In genomic region chr16:79328327-79329162, GRCh38 we compare ENCODE assay signal across 17 cellular contexts.
DNase-seq lines count a peak whose midpoint lies in the region; TF ChIP-seq lines count a peak whose summit lies in the region.
"Had no signal": no experiment of that assay in that cellular context is flagged by ENCODE, and none has a peak within 500 bp of the region (broad histone marks: within the 10 kb centered on the region; RNA-seq: fewer than 3 reads in every experiment).

No MANE protein-coding gene starts in this region.

- H3K4me1 ChIP-seq in BLaER1 (peaks cover 12% of the 10 kb centered on the region), H9 (ENCODE audit: insufficient read depth, low read length) (peaks cover 12% of the 10 kb centered on the region), iPS-20b (ENCODE audit: insufficient read depth, low read length) (peaks cover 19% of the 10 kb centered on the region), MM.1S (ENCODE audit: low read length) (no peaks in the 10 kb centered on the region)
- no peaks in the 10 kb centered on the region for H3K4me1 ChIP-seq in effector memory CD4-positive, alpha-beta T cell (ENCODE audit: control insufficient read depth, insufficient read depth, low read length, poor library complexity, severe bottlenecking)
- H3K4me1 ChIP-seq: prostate gland, SJSA1 had no signal

- no peak overlapping the region for H2BK15ac ChIP-seq in H9 (ENCODE audit: low read depth, low read length)

- TF ChIP-seq CTCF in H9 (conservative IDR thresholded peaks at IDR 0.05) (no peak), MM.1S (IDR thresholded peaks at IDR 0.05; ENCODE audit: low read length) (no peak), brain microvascular endothelial cell (IDR thresholded peaks at IDR 0.05; ENCODE audit: low read depth, low read length, missing control alignments) (no peak)

- peak overlapping the region; percentile 30 to 74 (median 72); a peak in 4 of 7 replicates for H3K27ac Mint-ChIP-seq in H9
- H3K27ac Mint-ChIP-seq: activated CD8-positive, alpha-beta T cell treated with anti-CD3 and anti-CD28 coated beads, Interleukin-2, amount 10 ng/mL, durations not matched to agents 7 days and 5 days; type B pancreatic cell had no signal

- H3K4me3 ChIP-seq in BLaER1 (no peak overlapping the region), iPS-20b (ENCODE audit: low read length) (peak overlapping the region; percentile 41; the same call in 1 of the 2 replicates), MM.1S (ENCODE audit: low read length) (no peak overlapping the region), brain microvascular endothelial cell (ENCODE audit: low read depth, low read length) (no peak overlapping the region)
- H3K4me3 ChIP-seq in effector memory CD4-positive, alpha-beta T cell (ENCODE audit: insufficient read depth, low read depth, low read length, poor library complexity, severe bottlenecking) = no peak overlapping the region
- H3K4me3 ChIP-seq: prostate gland, SJSA1 had no signal

- no peak overlapping the region for H2BK5ac ChIP-seq in H9 (ENCODE audit: insufficient read length, low read length)

- no peak overlapping the region for H4K5ac ChIP-seq in H9 (ENCODE audit: insufficient read length, low read depth, low read length)

- H3K36me3 ChIP-seq in BLaER1 (no peaks in the 10 kb centered on the region), iPS-20b (ENCODE audit: insufficient read depth, low read depth, low read length) (no peaks in the 10 kb centered on the region), MM.1S (replicated peaks; ENCODE audit: insufficient read depth, low read length) (no peaks in the 10 kb centered on the region), brain microvascular endothelial cell (replicated peaks) (no peaks in the 10 kb centered on the region)
- H3K36me3 ChIP-seq in effector memory CD4-positive, alpha-beta T cell (ENCODE audit: control insufficient read depth, insufficient read depth, low read length) = no peaks in the 10 kb centered on the region
- H3K36me3 ChIP-seq: prostate gland, SJSA1 had no signal

- no peaks in the 10 kb centered on the region for H3K9me3 ChIP-seq in BLaER1
- no peaks in the 10 kb centered on the region for H3K9me3 ChIP-seq in H9 (ENCODE audit: control insufficient read depth, low read depth, low read length)
- H3K9me3 ChIP-seq in iPS-20b (ENCODE audit: insufficient read depth, low read depth, low read length) = no peaks in the 10 kb centered on the region
- no peaks in the 10 kb centered on the region for H3K9me3 ChIP-seq in effector memory CD4-positive, alpha-beta T cell (ENCODE audit: control insufficient read depth, low read length)
- no peaks in the 10 kb centered on the region for H3K9me3 ChIP-seq in MM.1S (replicated peaks; ENCODE audit: insufficient read depth, low read length)
- H3K9me3 ChIP-seq: prostate gland, SJSA1 had no signal

- no peak overlapping the region for H4K91ac ChIP-seq in H9 (ENCODE audit: insufficient read length, low read depth, low read length)

- no peaks in the 10 kb centered on the region for H3K27me3 ChIP-seq in BLaER1
- no peaks in the 10 kb centered on the region for H3K27me3 ChIP-seq in H9 (ENCODE audit: insufficient read depth, low read length)
- no peaks in the 10 kb centered on the region for H3K27me3 ChIP-seq in iPS-20b (ENCODE audit: insufficient read depth, low read length)
- H3K27me3 ChIP-seq in effector memory CD4-positive, alpha-beta T cell (replicated peaks; ENCODE audit: control insufficient read depth, insufficient read depth, low read length, poor library complexity, severe bottlenecking) = no peaks in the 10 kb centered on the region
- H3K27me3 ChIP-seq in MM.1S (replicated peaks; ENCODE audit: insufficient read depth, low read length) = no peaks in the 10 kb centered on the region
- H3K27me3 ChIP-seq in brain microvascular endothelial cell (replicated peaks) = no peaks in the 10 kb centered on the region
- H3K27me3 ChIP-seq: SJSA1 had no signal

- H2AFZ ChIP-seq in H9 (ENCODE audit: low read length) = no peak overlapping the region
- no peak overlapping the region for H2AFZ ChIP-seq in MM.1S (ENCODE audit: low read length)

- H4K8ac ChIP-seq in H9 (replicated peaks; ENCODE audit: insufficient read length, low read depth, low read length) = no peak overlapping the region

- no peak overlapping the region for H2BK20ac ChIP-seq in H9 (ENCODE audit: low read depth, low read length, poor library complexity, severe bottlenecking)

- in situ Hi-C loops in brain microvascular endothelial cell (cut with HindIII; ENCODE audit: low pct_ligation_motif_present, low sequenced_read_pairs) = no loop called here

- DNase-seq in H9 (no peak), caudate nucleus (lab: John Stamatoyannopoulos, UW) (peak in 2 of 61 donors; percentile 9 to 35), NCI-H345 treated with DMSO at 0.1 percent for 48 hours (lab: John Stamatoyannopoulos, UW; ENCODE audit: unreplicated experiment) (no peak), MM.1S (no peak), brain microvascular endothelial cell (no peak)
- DNase-seq in effector memory CD4-positive, alpha-beta T cell = no peak
- DNase-seq: activated CD8-positive, alpha-beta T cell treated with anti-CD3 and anti-CD28 coated beads, Interleukin-2, amount 10 ng/mL, durations not matched to agents 7 days and 5 days; activated effector memory CD4-positive, alpha-beta T cell treated with anti-CD3 and anti-CD28 coated beads, Interleukin-2, amount 50 U/mL, for 16 hours; aorta; NCI-H1092 treated with DMSO at 0.1 percent for 48 hours; NCI-H526 treated with DMSO at 0.1 percent for 48 hours; stimulated activated CD4-positive, alpha-beta T cell treated with anti-CD3 and anti-CD28 coated beads, Interleukin-2, amount 100 ng/mL, for 24 hours had no signal

- H2AK5ac ChIP-seq in H9 (ENCODE audit: insufficient read length, low read length) = no peak overlapping the region

- no peaks in the 10 kb centered on the region for H3K79me1 ChIP-seq in H9 (ENCODE audit: insufficient read depth, low read depth, low read length, poor library complexity, severe bottlenecking)

- no peaks in the 10 kb centered on the region; the same call in 1 of the 2 replicates for H3K27me3 Mint-ChIP-seq in H9 (ENCODE audit: low read depth)

- H3K23me2 ChIP-seq in H9 (ENCODE audit: insufficient read length, low read depth, low read length, poor library complexity, severe bottlenecking) = no peaks in the 10 kb centered on the region

- H3K27ac ChIP-seq in BLaER1 (no peak overlapping the region), H9 (ENCODE audit: insufficient read length, low read depth, low read length) (no peak overlapping the region), caudate nucleus (ENCODE audit: low read depth, low read length) (peak overlapping the region; percentile 28), iPS-20b (ENCODE audit: low read length) (no peak overlapping the region), MM.1S (ENCODE audit: low read length) (no peak overlapping the region), brain microvascular endothelial cell (no peak overlapping the region)
- H3K27ac ChIP-seq in effector memory CD4-positive, alpha-beta T cell (ENCODE audit: insufficient read depth, low read length, poor library complexity, severe bottlenecking) = no peak overlapping the region
- H3K27ac ChIP-seq: prostate gland, SJSA1 had no signal

- WGBS in H9 (ENCODE audit: extremely low coverage, insufficient read length, low lambda C conversion rate) = no CpG with 5 or more reads among the region's 8 CpGs

- H3F3A ChIP-seq in MM.1S (ENCODE audit: insufficient read depth, low read length) = no peaks in the 10 kb centered on the region

- H3K9me3 Mint-ChIP-seq in H9 = no peaks in the 10 kb centered on the region

- H3K4ac ChIP-seq in H9 (ENCODE audit: low read depth, low read length) = no peak overlapping the region

- H3K18ac ChIP-seq in H9 (ENCODE audit: insufficient read length, low read depth, low read length) = no peak overlapping the region

- H3K36me3 Mint-ChIP-seq in H9 (ENCODE audit: insufficient read depth in 1 of 3, low read depth in 3 of 3) = no peaks in the 10 kb centered on the region
- H3K36me3 Mint-ChIP-seq: type B pancreatic cell had no signal

- H3K9ac ChIP-seq in BLaER1 = no peak overlapping the region
- H3K9ac ChIP-seq in H9 (ENCODE audit: extremely low read depth, insufficient read length, low read length) = no peak overlapping the region
- H3K9ac ChIP-seq in iPS-20b (ENCODE audit: low read depth, low read length) = peak overlapping the region; percentile 32; the same call in 1 of the 2 replicates
- no peak overlapping the region for H3K9ac ChIP-seq in MM.1S (ENCODE audit: low read length)

- H3K14ac ChIP-seq in H9 (ENCODE audit: insufficient read depth, low read length) = no peak overlapping the region

- H3K9me2 ChIP-seq in MM.1S (replicated peaks; ENCODE audit: insufficient read depth, low read length) = no peaks in the 10 kb centered on the region

- no peak overlapping the region for H3T11ph ChIP-seq in H9 (ENCODE audit: low read length)

- no peaks in the 10 kb centered on the region for H3K79me2 ChIP-seq in H9 (ENCODE audit: insufficient read depth, low read length)
- H3K79me2 ChIP-seq in MM.1S (ENCODE audit: low read length) = no peaks in the 10 kb centered on the region

- peaks cover 49 to 56% of the 10 kb centered on the region in 2 experiments for H3K4me1 Mint-ChIP-seq in H9

- H3K4me2 ChIP-seq in BLaER1 (peak overlapping the region; percentile 44), H9 (ENCODE audit: insufficient read depth, insufficient read length, low read length) (peak overlapping the region; percentile 48), MM.1S (ENCODE audit: low read depth, low read length) (no peak overlapping the region)

- peak overlapping the region; percentile 4 to 29; a peak in 1 of 5 replicates for H3K4me3 Mint-ChIP-seq in H9
- H3K4me3 Mint-ChIP-seq: activated CD8-positive, alpha-beta T cell treated with anti-CD3 and anti-CD28 coated beads, Interleukin-2, amount 10 ng/mL, durations not matched to agents 7 days and 5 days; type B pancreatic cell had no signal

- H2BK12ac ChIP-seq in H9 (ENCODE audit: insufficient read length, low read depth, low read length) = no peak overlapping the region

- no peaks in the 10 kb centered on the region for H4K20me1 ChIP-seq in BLaER1
- no peaks in the 10 kb centered on the region for H4K20me1 ChIP-seq in H9 (ENCODE audit: control insufficient read depth, insufficient read depth, insufficient read length)
- no peaks in the 10 kb centered on the region for H4K20me1 ChIP-seq in MM.1S (ENCODE audit: insufficient read depth, low read length)

- no peak overlapping the region for H2BK120ac ChIP-seq in H9 (ENCODE audit: low read depth, low read length, poor library complexity, severe bottlenecking)

- H3K23ac ChIP-seq in H9 (ENCODE audit: insufficient read length, low read depth, low read length) = no peak overlapping the region

- no peak overlapping the region for H3K56ac ChIP-seq in H9 (ENCODE audit: insufficient read length, low read depth, low read length)
